Comparison of ENCODE assay signal across 11 cellular contexts in the genomic region with DNA sequence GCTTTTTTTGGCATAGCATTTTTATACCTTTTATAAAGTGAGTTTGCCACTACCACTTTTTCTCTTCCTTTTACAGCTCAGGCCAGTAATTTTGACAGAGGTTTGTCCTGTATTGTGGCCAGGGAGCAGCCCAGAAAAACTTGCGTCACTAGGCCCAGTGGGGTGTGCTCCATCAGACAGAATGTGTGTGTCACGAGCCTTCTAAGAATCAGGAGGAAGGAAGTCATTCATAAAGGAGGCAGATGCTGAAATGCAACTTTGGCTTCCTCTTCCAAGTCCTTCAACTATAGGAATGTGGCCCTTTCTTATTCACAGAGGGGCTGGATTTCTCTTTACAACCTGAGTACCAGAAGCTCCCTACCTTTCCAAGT. TPM values are rescaled to one million over a fixed set of nuclear protein-coding genes. Genes with fewer than 3 reads are reported as not detected.
DNase-seq lines count a peak whose midpoint lies in the region; ATAC-seq, FAIRE-seq and TF ChIP-seq lines count a peak whose summit lies in the region.
"Had no signal": no experiment of that assay in that cellular context is flagged by ENCODE, and none has a peak within 500 bp of the region (broad histone marks: within the 10 kb centered on the region; RNA-seq: fewer than 3 reads in every experiment).

No MANE protein-coding gene starts in this region.

- peak; percentile 15 to 43 for ATAC-seq in gastrocnemius medialis

- DNase-seq in GM03348 (ENCODE audit: low spot score) (peak; percentile 24), SKM-1 treated with dmso at 0.1 percent for 144 hours (lab: John Stamatoyannopoulos, UW; ENCODE audit: unreplicated experiment) (peak; percentile 63), fibroblast of gingiva (ENCODE audit: low read depth) (peak; percentile 50), gastrocnemius medialis (no peak), brain microvascular endothelial cell (no peak), NCI-H2081 (lab: John Stamatoyannopoulos, UW) (no peak), kidney (no peak), HEK293T (ENCODE audit: extremely low spot score) (no peak)
- DNase-seq: cortex of kidney; stimulated activated CD4-positive, alpha-beta T cell treated with anti-CD3 and anti-CD28 coated beads, Interleukin-2, amount 100 ng/mL, for 48 hours had no signal

- H3K9ac ChIP-seq in kidney (ENCODE audit: low read length in 2 of 2): no peak overlapping the region

- peaks cover 10 to 12% of the 10 kb centered on the region in 2 donors for H3K4me1 ChIP-seq in gastrocnemius medialis
- H3K4me1 ChIP-seq in kidney (ENCODE audit: control insufficient read depth in 1 of 2, insufficient read depth in 1 of 2, low read depth in 1 of 2, low read length in 2 of 2): no peaks in the 10 kb centered on the region

- intact Hi-C loops in gastrocnemius medialis (cut with DNase I; ENCODE audit: low total_unique reads): no loop called here
- intact Hi-C loops in kidney (cut with DNase I): no loop called here

- H3K36me3 ChIP-seq in gastrocnemius medialis (peaks cover 0 to 49% of the 10 kb centered on the region in 2 donors), brain microvascular endothelial cell (replicated peaks) (peaks cover 58% of the 10 kb centered on the region), kidney (ENCODE audit: control insufficient read depth in 1 of 2, insufficient read depth in 2 of 2, low read length in 2 of 2) (peaks cover 29 to 44% of the 10 kb centered on the region in 2 donors)

- FAIRE-seq in kidney (lab: Jason Lieb, UNC): no peak
- FAIRE-seq: TTC549 had no signal

- H3K9me3 ChIP-seq in gastrocnemius medialis (no peaks in the 10 kb centered on the region), kidney (ENCODE audit: control insufficient read depth in 1 of 2, low read length in 2 of 2) (no peaks in the 10 kb centered on the region)

- TF ChIP-seq POLR2A in gastrocnemius medialis (IDR thresholded peaks at IDR 0.05): no peak

- H3K27me3 ChIP-seq in gastrocnemius medialis: no peaks in the 10 kb centered on the region
- H3K27me3 ChIP-seq in brain microvascular endothelial cell (replicated peaks): no peaks in the 10 kb centered on the region

- POLR2A ChIA-PET in HEK293T (lab: Yijun Ruan, JAX): interaction anchor here (0.7 to 3.2 kb wide), 2 partner anchors 9 to 11 kb away, joined by 3 to 30 read pairs; a partner anchor contains a TSS

- CTCF ChIA-PET in HEK293T (lab: Yijun Ruan, JAX): interaction anchor here (0.6 kb wide), 1 partner anchor 94 kb away, joined by 3 read pairs; no protein-coding TSS in a partner anchor

- TF ChIP-seq CTCF in gastrocnemius medialis (IDR thresholded peaks at IDR 0.05 in 4 of 5, conservative IDR thresholded peaks at IDR 0.05 in 1 of 5) (no peak), brain microvascular endothelial cell (IDR thresholded peaks at IDR 0.05; ENCODE audit: low read depth, low read length, missing control alignments) (no peak), kidney (IDR thresholded peaks at IDR 0.05; ENCODE audit: borderline replicate concordance, extremely low read depth, insufficient read depth) (no peak)

- H3K27ac ChIP-seq in gastrocnemius medialis (peak overlapping the region; percentile 52 to 60 (median 56)), brain microvascular endothelial cell (no peak overlapping the region), kidney (ENCODE audit: low read depth in 2 of 2, low read length in 2 of 2) (peak overlapping the region in 1 of 2 donors; percentile 26)

- no peak overlapping the region for H3K4me3 ChIP-seq in gastrocnemius medialis
- no peak overlapping the region for H3K4me3 ChIP-seq in brain microvascular endothelial cell (ENCODE audit: low read depth, low read length)
- no peak overlapping the region for H3K4me3 ChIP-seq in kidney (ENCODE audit: low read length in 2 of 2)

- in situ Hi-C loops in gastrocnemius medialis (cut with MboI; ENCODE audit: low sequenced_read_pairs in 4 of 4) (no loop called here), brain microvascular endothelial cell (cut with HindIII; ENCODE audit: low pct_ligation_motif_present, low sequenced_read_pairs) (no loop called here)

TF ChIP-seq in HEK293T, 16 proteins besides CTCF, POLR2A, EP300 and RAD21:
- TF ChIP-seq FOXK2 (IDR thresholded peaks at IDR 0.05) (no peak), SUZ12 (IDR thresholded peaks at IDR 0.05) (no peak), FOXM1 (IDR thresholded peaks at IDR 0.05; ENCODE audit: borderline replicate concordance) (no peak), TARDBP (IDR thresholded peaks at IDR 0.05) (no peak), CTBP1 (IDR thresholded peaks at IDR 0.05; ENCODE audit: borderline replicate concordance) (no peak), NFRKB (IDR thresholded peaks at IDR 0.05) (no peak), LEF1 (IDR thresholded peaks at IDR 0.05; ENCODE audit: borderline replicate concordance) (no peak), HDGF (IDR thresholded peaks at IDR 0.05; ENCODE audit: borderline replicate concordance) (no peak)
- TF ChIP-seq, protein P1, sequence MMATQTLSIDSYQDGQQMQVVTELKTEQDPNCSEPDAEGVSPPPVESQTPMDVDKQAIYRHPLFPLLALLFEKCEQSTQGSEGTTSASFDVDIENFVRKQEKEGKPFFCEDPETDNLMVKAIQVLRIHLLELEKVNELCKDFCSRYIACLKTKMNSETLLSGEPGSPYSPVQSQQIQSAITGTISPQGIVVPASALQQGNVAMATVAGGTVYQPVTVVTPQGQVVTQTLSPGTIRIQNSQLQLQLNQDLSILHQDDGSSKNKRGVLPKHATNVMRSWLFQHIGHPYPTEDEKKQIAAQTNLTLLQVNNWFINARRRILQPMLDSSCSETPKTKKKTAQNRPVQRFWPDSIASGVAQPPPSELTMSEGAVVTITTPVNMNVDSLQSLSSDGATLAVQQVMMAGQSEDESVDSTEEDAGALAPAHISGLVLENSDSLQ (IDR thresholded peaks at IDR 0.05): no peak

RNA-seq across cellular contexts. Expression of a gene that starts 10.1 kb away (rescaled TPM):
- total RNA-seq in gastrocnemius medialis: 10 to 100 TPM; 12.3 to 30.7 (median 16.9) TPM
- total RNA-seq in kidney: 56.1 TPM
- polyA plus RNA-seq in kidney (ENCODE audit: insufficient read depth, low read depth, low replicate concordance): 23.2 TPM

Comparison
In these comparisons a context has a peak if more than half of its experiments do, and no peak if none do; other contexts are left out.
1. DNase-seq: peak in GM03348 (single experiment), SKM-1 treated with dmso at 0.1 percent for 144 hours (single experiment) and fibroblast of gingiva (single experiment); none in gastrocnemius medialis (0 of 2), brain microvascular endothelial cell (single experiment), NCI-H2081 (0 of 2), kidney (single experiment) and HEK293T (single experiment).